ENCODE assay signal across 1 cellular context in genomic region chr2:68122680-68122964, GRCh38.
TF ChIP-seq lines count a peak whose summit lies in the region.

No MANE protein-coding gene starts in this region.

TF ChIP-seq in HCT116, 20 proteins besides CTCF, POLR2A, EP300 and RAD21 (continued from another document):
- TF ChIP-seq REST (IDR thresholded peaks at IDR 0.05; ENCODE audit: low read depth) (no peak), EZH2phosphoT487 (IDR thresholded peaks at IDR 0.05; ENCODE audit: borderline replicate concordance) (no peak), TCF7L2 (IDR thresholded peaks at IDR 0.05; ENCODE audit: borderline replicate concordance, extremely low read depth, insufficient read depth, insufficient read length) (no peak), JUND (IDR thresholded peaks at IDR 0.05) (no peak), ZBTB33 (IDR thresholded peaks at IDR 0.05; ENCODE audit: extremely low read depth, insufficient replicate concordance, low read length) (no peak), FOSL1 (IDR thresholded peaks at IDR 0.05; ENCODE audit: low read depth) (no peak), ZFX (IDR thresholded peaks at IDR 0.05) (no peak), YY1 (IDR thresholded peaks at IDR 0.05; ENCODE audit: extremely low read depth, insufficient replicate concordance, low read depth, low read length) (no peak), POLR2AphosphoS5 (IDR thresholded peaks at IDR 0.05; ENCODE audit: low read depth, low read length) (no peak), ELF1 (IDR thresholded peaks at IDR 0.05; ENCODE audit: borderline replicate concordance, low read depth) (no peak)
- TF ChIP-seq, protein P1, sequence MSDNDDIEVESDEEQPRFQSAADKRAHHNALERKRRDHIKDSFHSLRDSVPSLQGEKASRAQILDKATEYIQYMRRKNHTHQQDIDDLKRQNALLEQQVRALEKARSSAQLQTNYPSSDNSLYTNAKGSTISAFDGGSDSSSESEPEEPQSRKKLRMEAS (IDR thresholded peaks at IDR 0.05) = no peak
TF ChIP-seq in HCT116: peak in this region for 0.
